In the genomic region with DNA sequence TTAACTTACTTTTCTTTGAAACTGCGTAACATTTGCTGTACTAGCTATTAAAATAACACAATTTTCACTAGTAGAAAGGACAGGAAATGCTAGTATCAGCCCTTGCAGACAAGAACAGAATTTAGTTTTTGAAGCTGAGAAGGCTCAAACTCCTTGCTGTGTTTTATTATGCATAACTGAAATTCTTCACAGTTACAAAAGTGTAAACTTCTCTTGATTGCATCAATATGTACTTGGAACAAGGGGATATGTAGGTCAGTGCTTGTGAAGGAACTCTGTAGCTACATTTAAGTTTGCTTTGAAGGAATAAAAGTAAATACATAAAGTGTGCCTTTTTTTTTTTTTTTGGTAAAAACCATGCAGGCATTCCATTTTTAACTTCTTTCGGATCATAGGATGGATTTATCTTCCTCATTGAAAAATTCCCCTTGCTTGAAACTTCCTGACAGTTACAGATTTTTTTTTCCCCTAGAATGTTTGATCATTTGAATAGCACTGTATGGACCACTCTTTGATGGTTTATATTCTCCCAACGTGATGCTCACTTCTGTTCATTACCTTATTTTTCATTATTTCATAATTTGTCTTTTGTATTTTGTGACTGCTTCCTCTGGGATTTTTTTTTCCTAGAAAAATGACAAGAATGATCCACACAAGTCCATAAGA, we compare ENCODE assay signal across 16 cellular contexts.
DNase-seq lines count a peak whose midpoint lies in the region; ATAC-seq, FAIRE-seq and TF ChIP-seq lines count a peak whose summit lies in the region.
"Had no signal": no experiment of that assay in that cellular context is flagged by ENCODE, and none has a peak within 500 bp of the region (broad histone marks: within the 10 kb centered on the region; RNA-seq: fewer than 3 reads in every experiment).

No MANE protein-coding gene starts in this region.

- TF ChIP-seq CTCF in colonic mucosa (IDR thresholded peaks at IDR 0.05) = no peak
- TF ChIP-seq CTCF in left lung (IDR thresholded peaks at IDR 0.05) = no peak

- H3K36me3 ChIP-seq in colonic mucosa (no peaks in the 10 kb centered on the region), left lung (no peaks in the 10 kb centered on the region)

- H3K9ac ChIP-seq in colonic mucosa (ENCODE audit: low read depth in 2 of 2, low read length in 2 of 2) = no peak overlapping the region

- H3K27me3 ChIP-seq in colonic mucosa = no peaks in the 10 kb centered on the region
- H3K27me3 ChIP-seq in left lung = no peaks in the 10 kb centered on the region
- H3K27me3 ChIP-seq: MG63 had no signal

- intact Hi-C loops in colonic mucosa (cut with DNase I) (no loop called here), left lung (cut with DNase I) (no loop called here)

- peak; percentile 83 for ATAC-seq in left lung
- ATAC-seq in GM21619 (IDR thresholded peaks at IDR 0.05; ENCODE audit: unreplicated experiment) = no peak
- ATAC-seq: stimulated activated memory B cell treated with anti-CD40 and anti-IgM and Interleukin-4, amounts not matched to agents 10 μg/mL and 1 μg/mL and 100 μg/mL, for 72 hours had no signal

- no peak for DNase-seq in HTR-8/SVneo (ENCODE audit: insufficient read length, low spot score)
- DNase-seq in colonic mucosa = no peak
- DNase-seq in left lung = no peak
- DNase-seq in superior temporal gyrus (ENCODE audit: extremely low spot score) = peak; percentile 24
- no peak for DNase-seq in globus pallidus (ENCODE audit: low spot score)
- no peak for DNase-seq in DMS 273 (lab: John Stamatoyannopoulos, UW; ENCODE audit: unreplicated experiment)
- DNase-seq in SKM-1 treated with dmso at 0.1 percent for 144 hours (lab: John Stamatoyannopoulos, UW; ENCODE audit: unreplicated experiment) = no peak
- DNase-seq: activated CD4-positive, alpha-beta T cell treated with anti-CD3 and anti-CD28 coated beads, Interleukin-2, amount 50 U/mL, for 48 hours; activated naive CD8-positive, alpha-beta T cell treated with anti-CD3 and anti-CD28 coated beads, Interleukin-2, amount 10 ng/mL, durations not matched to agents 7 days and 5 days; DMS79 treated with DMSO at 0.1 percent for 48 hours; NCI-H69 had no signal

- peak; percentile 64 for FAIRE-seq in HTR-8/SVneo (lab: Jason Lieb, UNC)
- FAIRE-seq: H1 had no signal

- H3K9me3 ChIP-seq in colonic mucosa (no peaks in the 10 kb centered on the region), left lung (no peaks in the 10 kb centered on the region)
- H3K9me3 ChIP-seq: MG63 had no signal

- H3K4me3 ChIP-seq in colonic mucosa (no peak overlapping the region), left lung (no peak overlapping the region)

- peak overlapping the region; percentile 18 for H3K27ac ChIP-seq in colonic mucosa
- no peak overlapping the region for H3K27ac ChIP-seq in left lung
- H3K27ac ChIP-seq: epithelial cell of prostate had no signal

- H3K4me1 ChIP-seq in colonic mucosa = no peaks in the 10 kb centered on the region
- peaks cover 14 to 18% of the 10 kb centered on the region in 2 donors for H3K4me1 ChIP-seq in left lung
